8 cellular contexts compared by ENCODE assay signal in genomic region chr14:68792830-68793733, GRCh38. TPM values are rescaled to one million over a fixed set of nuclear protein-coding genes. Genes with fewer than 3 reads are reported as not detected.
A peak's percentile ranks its signal among the peaks of the same experiment; 100 is the strongest.
DNase-seq lines count a peak whose midpoint lies in the region; ATAC-seq and TF ChIP-seq lines count a peak whose summit lies in the region.

Gene ZFP36L1 (minus strand): TSS chr14:68793067. CDS start chr14:68792938, 129 bp downstream.

- H3K9me3 ChIP-seq in lung (ENCODE audit: control insufficient read depth in 2 of 2, insufficient read depth in 1 of 2, low read length in 1 of 2) = no peaks in the 10 kb centered on the region

- H3K27me3 ChIP-seq in lung (ENCODE audit: control insufficient read depth, insufficient read depth) = no peaks in the 10 kb centered on the region

- H3K36me3 ChIP-seq in lung (ENCODE audit: control insufficient read depth in 2 of 2, insufficient read depth in 2 of 2, low read length in 2 of 2) = peaks cover 12 to 14% of the 10 kb centered on the region in 2 donors

- peak within 1 kb of the TSS; percentile 99 to 100 for H3K27ac ChIP-seq in lung (ENCODE audit: low read depth in 1 of 2, low read length in 1 of 2)

- no peak for TF ChIP-seq CTCF in GM12864 (IDR thresholded peaks at IDR 0.05; ENCODE audit: low read depth, low read length, missing control alignments)
- TF ChIP-seq CTCF in lung (IDR thresholded peaks at IDR 0.05; ENCODE audit: control extremely low read depth, extremely low read depth) = no peak

- DNase-seq in GM12864 (ENCODE audit: low read depth) (peak; percentile 90), NCI-H510A treated with DMSO at 0.1 percent for 48 hours (lab: John Stamatoyannopoulos, UW) (peak; percentile 49), lung (ENCODE audit: low spot score) (peak; percentile 94), DMS153 treated with DMSO at 0.1 percent for 48 hours (lab: John Stamatoyannopoulos, UW; ENCODE audit: unreplicated experiment) (no peak)
- DNase-seq in activated CD8-positive, alpha-beta memory T cell treated with anti-CD3 and anti-CD28 coated beads for 24 hours = peak; percentile 97
- DNase-seq in effector CD8-positive, alpha-beta T cell (lab: John Stamatoyannopoulos, UW) = peak; percentile 92
- peak; percentile 74 to 86 (median 83) for DNase-seq in stimulated activated CD4-positive, alpha-beta T cell treated with anti-CD3 and anti-CD28 coated beads, TNF-alpha, amount 100 ng/mL, for 24 hours (ENCODE audit: low read depth in 3 of 3)

- peak; percentile 39 for ATAC-seq in HG02840 (IDR thresholded peaks at IDR 0.05; ENCODE audit: low FRiP score, unreplicated experiment)
- ATAC-seq in lung (ENCODE audit: insufficient read depth, low FRiP score) = peak; percentile 42

- H3K4me3 ChIP-seq in GM12864 (ENCODE audit: low read depth, low read length) (peak within 1 kb of the TSS; percentile 72), lung (peak within 1 kb of the TSS; percentile 94)

- 0% methylated on average over 59 to 60 of the region's 60 CpGs for WGBS in lung, 2 donors

- H3K4me1 ChIP-seq in lung (ENCODE audit: control insufficient read depth in 2 of 2, insufficient read depth in 2 of 2, low read length in 2 of 2) = peaks cover 0 to 4% of the 10 kb centered on the region in 2 donors

RNA-seq across cellular contexts. Expression of gene ZFP36L1, which starts in this region (rescaled TPM):
- total RNA-seq in lung = 100 to 1,000 TPM; 245 to 289 TPM
- polyA plus RNA-seq in lung = 100 to 1,000 TPM in 1 of 2 donors, 10 to 100 TPM in 1; 63.7 to 364 TPM
